8 cellular contexts compared by ENCODE assay signal in the genomic region with DNA sequence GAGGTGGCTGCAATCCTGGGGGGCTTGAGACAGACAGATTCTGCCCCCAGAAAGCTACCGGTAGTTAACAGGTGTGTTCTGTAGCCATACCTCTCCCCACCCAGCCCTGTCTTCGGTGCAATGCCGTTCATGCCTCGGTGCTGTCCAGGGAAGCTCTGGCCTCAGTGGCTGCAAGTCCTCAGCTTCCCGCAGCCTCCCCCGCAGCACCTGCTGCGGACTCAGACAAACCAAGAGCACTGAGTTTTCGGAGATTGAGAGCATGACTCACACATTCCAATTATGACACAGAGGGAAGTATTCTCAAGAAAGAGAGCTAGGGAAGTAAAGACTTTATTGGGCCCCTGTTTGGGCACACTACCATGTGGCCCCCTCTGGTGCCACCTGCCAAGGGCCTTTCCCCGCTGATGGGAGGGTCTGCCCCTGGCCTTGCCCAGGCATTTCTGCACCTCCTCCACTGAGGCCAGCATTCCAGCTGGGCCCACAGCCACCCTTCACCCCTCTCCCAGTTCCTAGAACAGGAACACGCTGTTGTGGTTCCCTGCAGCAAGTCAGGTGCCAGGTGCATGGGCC. TPM values are rescaled to one million over a fixed set of nuclear protein-coding genes. Genes with fewer than 3 reads are reported as not detected.
DNase-seq lines count a peak whose midpoint lies in the region; ATAC-seq and TF ChIP-seq lines count a peak whose summit lies in the region.

No MANE protein-coding gene starts in this region.

- H3K4me1 ChIP-seq in mucosa of descending colon (ENCODE audit: low read depth) = no peaks in the 10 kb centered on the region

- peak; percentile 47 for ATAC-seq in GM18867 (IDR thresholded peaks at IDR 0.05; ENCODE audit: unreplicated experiment)
- peak; percentile 65 for ATAC-seq in HG03039 (IDR thresholded peaks at IDR 0.05; ENCODE audit: unreplicated experiment)
- ATAC-seq in mucosa of descending colon = no peak

- intact Hi-C loops in mucosa of descending colon (cut with DNase I, micrococcal nuclease) = no loop called here

- H3K36me3 Mint-ChIP-seq in chondrocyte (ENCODE audit: low read depth) (no peaks in the 10 kb centered on the region), glutamatergic neuron (ENCODE audit: unreplicated experiment) (no peaks in the 10 kb centered on the region)

- H3K27me3 Mint-ChIP-seq in chondrocyte (ENCODE audit: low read depth) (peaks cover 3% of the 10 kb centered on the region), glutamatergic neuron (ENCODE audit: unreplicated experiment) (peaks cover 2% of the 10 kb centered on the region)

- no peaks in the 10 kb centered on the region for H3K36me3 ChIP-seq in mucosa of descending colon (ENCODE audit: low read depth)

- H3K9me3 Mint-ChIP-seq in chondrocyte (ENCODE audit: low read depth) (no peaks in the 10 kb centered on the region), glutamatergic neuron (ENCODE audit: unreplicated experiment) (no peaks in the 10 kb centered on the region)

- H3K4me3 Mint-ChIP-seq in chondrocyte (ENCODE audit: unreplicated experiment) (no peak overlapping the region), glutamatergic neuron (ENCODE audit: unreplicated experiment) (no peak overlapping the region)

- H3K9me3 ChIP-seq in mucosa of descending colon = no peaks in the 10 kb centered on the region

- peak overlapping the region; percentile 85 for H3K27ac Mint-ChIP-seq in chondrocyte (ENCODE audit: unreplicated experiment)
- H3K27ac Mint-ChIP-seq in glutamatergic neuron (ENCODE audit: unreplicated experiment) = no peak overlapping the region

- DNase-seq in SW480 (ENCODE audit: low spot score) = peak; percentile 78
- DNase-seq in chondrocyte (ENCODE audit: low spot score) = no peak
- DNase-seq in stimulated activated CD4-positive, alpha-beta T cell treated with anti-CD3 and anti-CD28 coated beads, Interleukin-4, amount 100 ng/mL, for 24 hours = peak; percentile 71
- no peak for DNase-seq in mucosa of descending colon
- no peak for DNase-seq in DMS79 treated with DMSO at 0.1 percent for 48 hours (lab: John Stamatoyannopoulos, UW)
- no peak for DNase-seq in glutamatergic neuron

- no peak overlapping the region for H3K4me3 ChIP-seq in mucosa of descending colon

- H3K4me1 Mint-ChIP-seq in chondrocyte (ENCODE audit: low read depth) = peaks cover 42% of the 10 kb centered on the region
- peaks cover 8% of the 10 kb centered on the region for H3K4me1 Mint-ChIP-seq in glutamatergic neuron (ENCODE audit: low read depth, unreplicated experiment)

- no peak for TF ChIP-seq CTCF in chondrocyte (IDR thresholded peaks at IDR 0.05)
- no peak for TF ChIP-seq CTCF in mucosa of descending colon (IDR thresholded peaks at IDR 0.05)
- no peak for TF ChIP-seq CTCF in glutamatergic neuron (IDR thresholded peaks at IDR 0.05; ENCODE audit: partially characterized antibody, unreplicated experiment)

RNA-seq across cellular contexts. Expression of gene EZH2, which starts 30.2 kb away (rescaled TPM):
- total RNA-seq in chondrocyte (10.6 to 11.0 TPM (median 10.6 TPM) in 3 replicates), mucosa of descending colon (10 to 100 TPM in 2 of 3 donors, 1 to 10 TPM in 1; 4.7 to 18.1 (median 10.5) TPM), glutamatergic neuron (ENCODE audit: unreplicated experiment) (314 TPM)

Comparison
In these comparisons a context has a peak if more than half of its experiments do, and no peak if none do; other contexts are left out.
1. DNase-seq: peak in SW480 (single experiment) and stimulated activated CD4-positive, alpha-beta T cell treated with anti-CD3 and anti-CD28 coated beads, Interleukin-4, amount 100 ng/mL, for 24 hours (single experiment); none in chondrocyte (single experiment), mucosa of descending colon (0 of 3), DMS79 treated with DMSO at 0.1 percent for 48 hours (single experiment) and glutamatergic neuron (single experiment).
2. RNA of gene EZH2, which starts 30.2 kb away (total RNA-seq): 314 TPM in glutamatergic neuron (single experiment); 10.6 to 11.0 TPM in chondrocyte and 4.7 to 18.1 TPM in mucosa of descending colon; every median in the first group is over 10 times any median in the second.